In the genomic region with DNA sequence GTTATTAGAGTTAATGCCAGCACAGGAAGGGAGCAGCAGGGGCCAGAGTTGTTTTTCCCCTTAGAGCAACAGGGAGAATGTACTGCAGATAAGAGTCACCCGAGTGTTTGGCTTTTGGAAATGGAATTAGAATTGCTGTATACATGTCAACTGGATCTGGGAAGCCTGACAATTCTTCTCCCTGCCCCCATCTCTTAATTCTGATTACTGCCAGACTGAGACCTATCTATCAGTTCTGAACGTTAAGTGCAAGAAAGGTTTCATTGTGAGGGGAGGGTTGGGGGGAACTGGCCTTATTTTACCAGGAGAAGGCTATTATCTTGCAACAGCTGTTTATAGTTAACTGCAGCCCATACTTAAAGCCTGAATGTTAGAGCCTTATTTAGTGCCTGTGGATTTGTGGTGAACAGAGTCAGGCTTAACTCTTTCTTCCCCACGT, we compare ENCODE assay signal across 18 cellular contexts.
DNase-seq lines count a peak whose midpoint lies in the region; ATAC-seq, FAIRE-seq and TF ChIP-seq lines count a peak whose summit lies in the region.
"Had no signal": no experiment of that assay in that cellular context is flagged by ENCODE, and none has a peak within 500 bp of the region (broad histone marks: within the 10 kb centered on the region; RNA-seq: fewer than 3 reads in every experiment).

No MANE protein-coding gene starts in this region.

- FAIRE-seq in astrocyte (lab: Jason Lieb, UNC): peak; percentile 67
- FAIRE-seq: A204.1, GM19239, RCC 7860 had no signal

- H2AFZ ChIP-seq in astrocyte (ENCODE audit: low read depth, low read length): peak overlapping the region; percentile 28

- intact Hi-C loops in Right ventricle myocardium superior (cut with DNase I): no loop called here
- intact Hi-C loops in left ventricle myocardium inferior (cut with micrococcal nuclease): no loop called here
- intact Hi-C loops in left cardiac atrium (cut with DNase I): no loop called here

- TF ChIP-seq CTCF in left ventricle myocardium inferior (IDR thresholded peaks at IDR 0.05; ENCODE audit: borderline replicate concordance): no peak
- no peak for TF ChIP-seq CTCF in astrocyte (IDR thresholded peaks at IDR 0.05; ENCODE audit: insufficient read depth, low read depth, low read length)

- H3K4me3 Mint-ChIP-seq in astrocyte (ENCODE audit: unreplicated experiment): no peak overlapping the region
- H3K4me3 Mint-ChIP-seq: naive thymus-derived CD8-positive, alpha-beta T cell had no signal

- no peaks in the 10 kb centered on the region for H3K79me2 ChIP-seq in astrocyte (ENCODE audit: insufficient read depth, low read length)

- H3K27ac Mint-ChIP-seq in astrocyte (ENCODE audit: unreplicated experiment): peak overlapping the region; percentile 21
- H3K27ac Mint-ChIP-seq: naive thymus-derived CD8-positive, alpha-beta T cell had no signal

- H3K4me1 ChIP-seq in left ventricle myocardium inferior: peaks cover 38% of the 10 kb centered on the region
- peaks cover 36% of the 10 kb centered on the region for H3K4me1 ChIP-seq in astrocyte (ENCODE audit: insufficient read depth, low read length)
- H3K4me1 ChIP-seq in skeletal muscle satellite cell (ENCODE audit: control insufficient read depth, insufficient read depth, low read length): peaks cover 32% of the 10 kb centered on the region

- no peaks in the 10 kb centered on the region for H3K36me3 Mint-ChIP-seq in astrocyte (ENCODE audit: low read depth, unreplicated experiment)
- H3K36me3 Mint-ChIP-seq: naive thymus-derived CD8-positive, alpha-beta T cell had no signal

- H3K27ac ChIP-seq in left ventricle myocardium inferior (replicated peaks) (no peak overlapping the region), astrocyte (ENCODE audit: low read depth, low read length) (peak overlapping the region; percentile 90)
- H3K27ac ChIP-seq: testis had no signal

- ATAC-seq in Right ventricle myocardium superior (ENCODE audit: poor library complexity) (peak; percentile 74), left cardiac atrium (peak; percentile 55 to 62)
- ATAC-seq: left colon; naive thymus-derived CD8-positive, alpha-beta T cell had no signal

- DNase-seq in Right ventricle myocardium superior (no peak), left ventricle myocardium inferior (no peak), astrocyte (ENCODE audit: low read depth) (peak; percentile 79), left cardiac atrium (no peak), NCI-H187 (lab: John Stamatoyannopoulos, UW) (no peak), SIG-M5 treated with dmso at 0.1 percent for 504 hours (lab: John Stamatoyannopoulos, UW; ENCODE audit: unreplicated experiment) (no peak), NCI-H1436 (lab: John Stamatoyannopoulos, UW) (no peak)
- DNase-seq: activated CD8-positive, alpha-beta memory T cell treated with anti-CD3 and anti-CD28 coated beads, Interleukin-2, amount 50 U/mL, for 4 hours; activated naive CD4-positive, alpha-beta T cell treated with anti-CD3 and anti-CD28 coated beads, Interleukin-2, amount 50 U/mL, for 16 hours; GF-D8; left colon; naive thymus-derived CD8-positive, alpha-beta T cell; NCI-H524 treated with DMSO at 0.1 percent for 48 hours; testis had no signal

- H3K9me3 ChIP-seq in left ventricle myocardium inferior (replicated peaks) (peaks cover 8% of the 10 kb centered on the region), astrocyte (ENCODE audit: insufficient read depth, low read depth, low read length) (no peaks in the 10 kb centered on the region), skeletal muscle satellite cell (replicated peaks; ENCODE audit: low read length) (no peaks in the 10 kb centered on the region)
- H3K9me3 ChIP-seq: testis had no signal

- H3K4me1 Mint-ChIP-seq in astrocyte (ENCODE audit: low read depth, unreplicated experiment): peaks cover 45% of the 10 kb centered on the region
- H3K4me1 Mint-ChIP-seq: naive thymus-derived CD8-positive, alpha-beta T cell had no signal

- H3K9ac ChIP-seq in astrocyte (ENCODE audit: low read length): peak overlapping the region; percentile 74
- peak overlapping the region; percentile 39 for H3K9ac ChIP-seq in skeletal muscle satellite cell (ENCODE audit: low read depth, low read length)

- peaks cover 4% of the 10 kb centered on the region for H3K9me3 Mint-ChIP-seq in astrocyte (ENCODE audit: unreplicated experiment)

- no peaks in the 10 kb centered on the region for H4K20me1 ChIP-seq in astrocyte (ENCODE audit: insufficient read depth, low read length)

- no peaks in the 10 kb centered on the region for H3K27me3 ChIP-seq in left ventricle myocardium inferior (ENCODE audit: low read depth)
- H3K27me3 ChIP-seq in astrocyte (ENCODE audit: insufficient read depth, low read length): no peaks in the 10 kb centered on the region
- H3K27me3 ChIP-seq in skeletal muscle satellite cell (ENCODE audit: control insufficient read depth, insufficient read depth, low read length): no peaks in the 10 kb centered on the region
- H3K27me3 ChIP-seq: testis had no signal

- peak overlapping the region; percentile 75 for H3K4me2 ChIP-seq in astrocyte (ENCODE audit: low read length)
- H3K4me2 ChIP-seq in skeletal muscle satellite cell (ENCODE audit: low read length): peak overlapping the region; percentile 29

- H3K36me3 ChIP-seq in left ventricle myocardium inferior (no peaks in the 10 kb centered on the region), astrocyte (ENCODE audit: insufficient read depth, low read length) (no peaks in the 10 kb centered on the region), skeletal muscle satellite cell (ENCODE audit: insufficient read depth, low read length) (no peaks in the 10 kb centered on the region)

- H3K4me3 ChIP-seq in left ventricle myocardium inferior: no peak overlapping the region
- H3K4me3 ChIP-seq in astrocyte (ENCODE audit: insufficient read depth, low read depth, low read length): no peak overlapping the region
- no peak overlapping the region for H3K4me3 ChIP-seq in skeletal muscle satellite cell (ENCODE audit: low read length)
- H3K4me3 ChIP-seq: testis had no signal

- no peaks in the 10 kb centered on the region for H3K27me3 Mint-ChIP-seq in astrocyte (ENCODE audit: low read depth, unreplicated experiment)
